14 cellular contexts compared by ENCODE assay signal in the genomic region with DNA sequence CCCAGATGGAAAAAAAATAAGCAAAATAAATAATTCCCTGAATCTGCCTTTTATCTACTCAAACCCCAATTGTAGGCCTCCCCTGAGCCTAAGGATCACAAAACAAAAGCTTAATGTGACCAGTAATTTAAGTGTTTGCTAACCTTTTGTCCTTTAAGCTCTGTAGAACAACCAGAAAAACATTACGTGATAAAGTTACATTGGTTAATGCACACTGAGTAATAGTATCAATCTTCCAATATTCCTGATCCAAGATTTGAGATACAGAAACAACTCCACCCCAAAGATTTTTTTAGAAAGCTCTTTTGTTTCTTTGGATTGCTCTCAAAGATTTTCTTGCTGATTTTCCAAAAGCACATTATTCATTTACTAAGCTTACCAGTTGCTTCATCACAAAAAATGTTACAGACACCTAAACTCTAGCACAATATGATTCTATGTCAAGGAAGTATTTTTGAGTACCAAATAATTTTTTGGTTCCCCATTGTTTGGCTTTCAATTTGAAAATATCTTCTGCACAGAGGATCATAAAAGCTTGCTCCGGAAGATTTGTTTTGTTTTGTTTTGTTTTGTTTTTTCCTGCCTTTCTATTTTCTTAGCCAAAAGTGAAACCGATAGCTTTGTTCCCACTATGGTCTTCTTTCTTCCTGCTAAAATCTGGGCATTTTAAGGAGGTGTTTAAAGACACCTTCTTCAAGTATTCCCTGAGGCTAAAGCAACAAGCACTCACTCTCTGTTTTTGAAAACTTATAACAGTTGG. TPM values are rescaled to one million over a fixed set of nuclear protein-coding genes. Genes with fewer than 3 reads are reported as not detected.
DNase-seq lines count a peak whose midpoint lies in the region; ATAC-seq and TF ChIP-seq lines count a peak whose summit lies in the region.
"Had no signal": no experiment of that assay in that cellular context is flagged by ENCODE, and none has a peak within 500 bp of the region (broad histone marks: within the 10 kb centered on the region; RNA-seq: fewer than 3 reads in every experiment).

No MANE protein-coding gene starts in this region.

- ATAC-seq in lower lobe of right lung: no peak
- ATAC-seq: K562; stimulated activated effector memory CD8-positive, alpha-beta T cell treated with anti-CD3 and anti-CD28 coated beads, Interleukin-12 subunit alpha, Interleukin-12 subunit beta, amount 100 ng/mL, for 72 hours had no signal

- H3K9me3 Mint-ChIP-seq in type B pancreatic cell: no peaks in the 10 kb centered on the region
- no peaks in the 10 kb centered on the region for H3K9me3 Mint-ChIP-seq in chondrocyte (ENCODE audit: low read depth)
- H3K9me3 Mint-ChIP-seq: stimulated activated effector memory CD8-positive, alpha-beta T cell treated with anti-CD3 and anti-CD28 coated beads, Interleukin-12 subunit alpha, Interleukin-12 subunit beta, amount 100 ng/mL, for 72 hours; T-helper 1 cell treated with Interleukin-12 subunit alpha and Interleukin-12 subunit beta and Interleukin-4 antibody, amounts not matched to agents 30 μg/mL and 1 μg/mL, for 36 hours had no signal

- H3K27me3 Mint-ChIP-seq in type B pancreatic cell: peaks cover 4% of the 10 kb centered on the region
- H3K27me3 Mint-ChIP-seq in chondrocyte (ENCODE audit: low read depth): peaks cover 2% of the 10 kb centered on the region

- peaks cover 25% of the 10 kb centered on the region for H3K4me1 Mint-ChIP-seq in type B pancreatic cell (ENCODE audit: unreplicated experiment)
- H3K4me1 Mint-ChIP-seq in chondrocyte (ENCODE audit: low read depth): peaks cover 8% of the 10 kb centered on the region
- H3K4me1 Mint-ChIP-seq: stimulated activated effector memory CD8-positive, alpha-beta T cell treated with anti-CD3 and anti-CD28 coated beads, Interleukin-12 subunit alpha, Interleukin-12 subunit beta, amount 100 ng/mL, for 72 hours had no signal

- DNase-seq in NCI-H146 treated with DMSO at 0.1 percent for 48 hours (lab: John Stamatoyannopoulos, UW; ENCODE audit: unreplicated experiment) (peak; percentile 58), brain microvascular endothelial cell (no peak), lower lobe of right lung (no peak), type B pancreatic cell (ENCODE audit: extremely low spot score, unreplicated experiment) (no peak), chondrocyte (ENCODE audit: low spot score) (no peak), H7 (no peak), KG1 (lab: John Stamatoyannopoulos, UW) (no peak)
- DNase-seq: adrenal gland; DMS 273 treated with DMSO at 0.1 percent for 48 hours; NK-92 treated with Interleukin-12 subunit alpha and Interleukin-12 subunit beta, amount 100 ng/mL, for 24 hours had no signal

- H3K36me3 Mint-ChIP-seq in type B pancreatic cell: no peaks in the 10 kb centered on the region
- peaks cover 2% of the 10 kb centered on the region for H3K36me3 Mint-ChIP-seq in chondrocyte (ENCODE audit: low read depth)
- H3K36me3 Mint-ChIP-seq: stimulated activated effector memory CD8-positive, alpha-beta T cell treated with anti-CD3 and anti-CD28 coated beads, Interleukin-12 subunit alpha, Interleukin-12 subunit beta, amount 100 ng/mL, for 72 hours had no signal

- intact Hi-C loops in lower lobe of right lung (cut with DNase I): no loop called here

- H3K4me3 ChIP-seq in brain microvascular endothelial cell (ENCODE audit: low read depth, low read length) (peak overlapping the region; percentile 26), lower lobe of right lung (peak overlapping the region; percentile 38), H7 (ENCODE audit: insufficient read depth, low read depth, low read length) (no peak overlapping the region)
- H3K4me3 ChIP-seq: K562 had no signal

- H3K9me3 ChIP-seq in lower lobe of right lung: no peaks in the 10 kb centered on the region
- H3K9me3 ChIP-seq: adrenal gland had no signal

- H3K27ac ChIP-seq in brain microvascular endothelial cell (no peak overlapping the region), lower lobe of right lung (no peak overlapping the region)

- H3K4me3 Mint-ChIP-seq in type B pancreatic cell: peak overlapping the region; percentile 55
- no peak overlapping the region for H3K4me3 Mint-ChIP-seq in chondrocyte (ENCODE audit: unreplicated experiment)
- H3K4me3 Mint-ChIP-seq: stimulated activated effector memory CD8-positive, alpha-beta T cell treated with anti-CD3 and anti-CD28 coated beads, Interleukin-12 subunit alpha, Interleukin-12 subunit beta, amount 100 ng/mL, for 72 hours; T-helper 1 cell treated with Interleukin-12 subunit alpha and Interleukin-12 subunit beta and Interleukin-4 antibody, amounts not matched to agents 30 μg/mL and 1 μg/mL, for 36 hours had no signal

- no peaks in the 10 kb centered on the region for H3K27me3 ChIP-seq in brain microvascular endothelial cell (replicated peaks)
- H3K27me3 ChIP-seq in lower lobe of right lung (ENCODE audit: low read depth): no peaks in the 10 kb centered on the region
- no peaks in the 10 kb centered on the region for H3K27me3 ChIP-seq in H7 (ENCODE audit: control insufficient read depth, insufficient read depth, low read length)
- H3K27me3 ChIP-seq: adrenal gland had no signal

- peaks cover 15% of the 10 kb centered on the region for H3K4me1 ChIP-seq in lower lobe of right lung

- H3K36me3 ChIP-seq in brain microvascular endothelial cell (replicated peaks): no peaks in the 10 kb centered on the region
- H3K36me3 ChIP-seq in lower lobe of right lung: no peaks in the 10 kb centered on the region
- no peaks in the 10 kb centered on the region for H3K36me3 ChIP-seq in H7 (replicated peaks; ENCODE audit: control insufficient read depth, insufficient read depth, low read length)
- H3K36me3 ChIP-seq: adrenal gland had no signal

- H3K27ac Mint-ChIP-seq in type B pancreatic cell (peak overlapping the region; percentile 38), chondrocyte (ENCODE audit: unreplicated experiment) (no peak overlapping the region)
- H3K27ac Mint-ChIP-seq: stimulated activated effector memory CD8-positive, alpha-beta T cell treated with anti-CD3 and anti-CD28 coated beads, Interleukin-12 subunit alpha, Interleukin-12 subunit beta, amount 100 ng/mL, for 72 hours; T-helper 1 cell treated with Interleukin-12 subunit alpha and Interleukin-12 subunit beta and Interleukin-4 antibody, amounts not matched to agents 30 μg/mL and 1 μg/mL, for 36 hours had no signal

- in situ Hi-C loops in brain microvascular endothelial cell (cut with HindIII; ENCODE audit: low pct_ligation_motif_present, low sequenced_read_pairs): no loop called here

- no peak for TF ChIP-seq CTCF in brain microvascular endothelial cell (IDR thresholded peaks at IDR 0.05; ENCODE audit: low read depth, low read length, missing control alignments)
- no peak for TF ChIP-seq CTCF in lower lobe of right lung (IDR thresholded peaks at IDR 0.05)
- TF ChIP-seq CTCF in type B pancreatic cell (conservative IDR thresholded peaks at IDR 0.05): no peak
- no peak for TF ChIP-seq CTCF in chondrocyte (IDR thresholded peaks at IDR 0.05)

RNA-seq across cellular contexts. Expression of a gene that starts 54.2 kb away (rescaled TPM):
- total RNA-seq in lower lobe of right lung (6.4 TPM), type B pancreatic cell (ENCODE audit: low replicate concordance) (3.9 and 42.9 TPM in 2 replicates), chondrocyte (0.92 to 1.7 TPM (median 0.92 TPM) in 3 replicates)
- 1.5 and 2.2 TPM in 2 replicates for total RNA-seq in H7 (2014; rRNA removed; shearing (Covaris generic))
- total RNA-seq: activated CD8-positive, alpha-beta memory T cell treated with anti-CD3 and anti-CD28 coated beads for 36 hours; K562 had no signal
